8 cellular contexts compared by ENCODE assay signal in genomic region chr2:207230261-207231105, GRCh38.
A peak's percentile ranks its signal among the peaks of the same experiment; 100 is the strongest.
DNase-seq lines count a peak whose midpoint lies in the region; ATAC-seq and TF ChIP-seq lines count a peak whose summit lies in the region.

No MANE protein-coding gene starts in this region.

- H3K4me3 ChIP-seq in esophagus squamous epithelium = no peak overlapping the region

- TF ChIP-seq POLR2A in esophagus squamous epithelium (IDR thresholded peaks at IDR 0.05) = no peak

- intact Hi-C loops in esophagus squamous epithelium (cut with DNase I) = no loop called here

- H3K4me3 Mint-ChIP-seq in activated T-cell treated with anti-CD3 and anti-CD28 coated beads, Interleukin-2, amount 50 U/mL, for 24 hours = no peak overlapping the region

- H3K9me3 Mint-ChIP-seq in activated T-cell treated with anti-CD3 and anti-CD28 coated beads, Interleukin-2, amount 50 U/mL, for 24 hours = no peaks in the 10 kb centered on the region

- peaks cover 0 to 26% (median 0%) of the 10 kb centered on the region in 3 donors for H3K4me1 ChIP-seq in esophagus squamous epithelium

- no peaks in the 10 kb centered on the region for H3K36me3 ChIP-seq in esophagus squamous epithelium

- ATAC-seq in HG02763 (IDR thresholded peaks at IDR 0.05; ENCODE audit: unreplicated experiment) (no peak), HG03457 (IDR thresholded peaks at IDR 0.05; ENCODE audit: unreplicated experiment) (no peak)

- no peaks in the 10 kb centered on the region for H3K27me3 ChIP-seq in esophagus squamous epithelium

- no peak overlapping the region for H3K27ac ChIP-seq in esophagus squamous epithelium

- H3K27me3 Mint-ChIP-seq in activated T-cell treated with anti-CD3 and anti-CD28 coated beads, Interleukin-2, amount 50 U/mL, for 24 hours = peaks cover 4% of the 10 kb centered on the region

- H3K9me3 ChIP-seq in esophagus squamous epithelium = no peaks in the 10 kb centered on the region

- peak overlapping the region; percentile 83 for H3K27ac Mint-ChIP-seq in activated T-cell treated with anti-CD3 and anti-CD28 coated beads, Interleukin-2, amount 50 U/mL, for 24 hours

- TF ChIP-seq CTCF in esophagus squamous epithelium (IDR thresholded peaks at IDR 0.05) = peak in 4 of 6 experiments; percentile 15 to 62 (median 34)

- 58 to 62% methylated on average over 5 to 6 of the region's 6 CpGs for WGBS in esophagus squamous epithelium, 2 donors

- H3K36me3 Mint-ChIP-seq in activated T-cell treated with anti-CD3 and anti-CD28 coated beads, Interleukin-2, amount 50 U/mL, for 24 hours (ENCODE audit: low read depth) = no peaks in the 10 kb centered on the region

- H3K4me1 Mint-ChIP-seq in activated T-cell treated with anti-CD3 and anti-CD28 coated beads, Interleukin-2, amount 50 U/mL, for 24 hours (ENCODE audit: low read depth) = peaks cover 55% of the 10 kb centered on the region

- no peak for DNase-seq in activated T-cell treated with anti-CD3 and anti-CD28 coated beads, Interleukin-2, amount 50 U/mL, for 24 hours
- DNase-seq in activated T-cell treated with anti-CD3 and anti-CD28 coated beads, Interleukin-2, amount 50 U/mL, for 48 hours = no peak
- DNase-seq in NCI-H82 (lab: John Stamatoyannopoulos, UW) (peak; percentile 68), esophagus squamous epithelium (lab: John Stamatoyannopoulos, UW) (no peak), superior temporal gyrus (ENCODE audit: extremely low spot score) (peak; percentile 35), NCI-H226 (no peak)

Comparison
In these comparisons a context has a peak if more than half of its experiments do, and no peak if none do; other contexts are left out.
1. DNase-seq: peak in NCI-H82 (single experiment) and superior temporal gyrus (single experiment); none in activated T-cell treated with anti-CD3 and anti-CD28 coated beads, Interleukin-2, amount 50 U/mL, for 24 hours (single experiment), activated T-cell treated with anti-CD3 and anti-CD28 coated beads, Interleukin-2, amount 50 U/mL, for 48 hours (0 of 2), esophagus squamous epithelium (single experiment) and NCI-H226 (single experiment).